In genomic region chr3:39051649-39052557, GRCh38 we compare ENCODE assay signal across 8 cellular contexts. TPM values are rescaled to one million over a fixed set of nuclear protein-coding genes. Genes with fewer than 3 reads are reported as not detected.
A peak's percentile ranks its signal among the peaks of the same experiment; 100 is the strongest.
DNase-seq lines count a peak whose midpoint lies in the region; ATAC-seq and TF ChIP-seq lines count a peak whose summit lies in the region.

Gene SCN11A (minus strand): TSS chr3:39051944. CDS start chr3:38950362, 101,582 bp downstream.
Gene WDR48 (plus strand): TSS chr3:39052016. CDS start chr3:39052026, 10 bp downstream.

- H4K20me1 ChIP-seq in SK-N-SH (ENCODE audit: insufficient read depth): no peaks in the 10 kb centered on the region; the same call in none of the 2 replicates

- peaks cover 9% of the 10 kb centered on the region for H3F3A ChIP-seq in SK-N-SH (replicated peaks; ENCODE audit: insufficient read depth)

- H3K27ac ChIP-seq in SK-N-SH (ENCODE audit: low read depth in 2 of 2, low read length in 1 of 2) (peak within 1 kb of the TSS; percentile 71 to 88), testis (peak within 1 kb of the TSS; percentile 91 to 98)

- peaks cover 65% of the 10 kb centered on the region for H3K4me1 Mint-ChIP-seq in activated naive CD8-positive, alpha-beta T cell (ENCODE audit: low read depth)
- peaks cover 8% of the 10 kb centered on the region for H3K4me1 Mint-ChIP-seq in glutamatergic neuron (ENCODE audit: low read depth, unreplicated experiment)

- peak within 1 kb of the TSS; percentile 86 for H3K9ac ChIP-seq in SK-N-SH

- peak; percentile 97 for ATAC-seq in HG02610 (IDR thresholded peaks at IDR 0.05; ENCODE audit: unreplicated experiment)
- peak; percentile 97 for ATAC-seq in omental fat pad (ENCODE audit: low FRiP score)

- no peaks in the 10 kb centered on the region for H3K36me3 Mint-ChIP-seq in activated naive CD8-positive, alpha-beta T cell
- H3K36me3 Mint-ChIP-seq in glutamatergic neuron (ENCODE audit: unreplicated experiment): no peaks in the 10 kb centered on the region

- POLR2A ChIA-PET in GM10248 (lab: Yijun Ruan, JAX): interaction anchor here (0.5 kb wide), 1 partner anchor 298 kb away, joined by 3 read pairs; no protein-coding TSS in a partner anchor
- POLR2A ChIA-PET in SK-N-SH (lab: Yijun Ruan, JAX): no interaction called here

- DNase-seq in GM10248 (ENCODE audit: extremely low spot score) (peak; percentile 92), NCI-H1092 (lab: John Stamatoyannopoulos, UW) (peak; percentile 82), SK-N-SH (peak; percentile 92), glutamatergic neuron (peak; percentile 91), omental fat pad (ENCODE audit: low spot score) (peak; percentile 93), testis (peak; percentile 98)

- H3K4me2 ChIP-seq in SK-N-SH: peak within 1 kb of the TSS; percentile 85

- peaks cover 0 to 3% of the 10 kb centered on the region in 2 experiments; a peak in 2 of 4 replicates for H3K4me1 ChIP-seq in SK-N-SH (ENCODE audit: control insufficient read depth in 1 of 2, insufficient read depth in 2 of 2, low read depth in 1 of 2, low read length in 1 of 2)
- peaks cover 12% of the 10 kb centered on the region for H3K4me1 ChIP-seq in testis

- peak within 1 kb of the TSS; percentile 98 for H2AFZ ChIP-seq in SK-N-SH (ENCODE audit: low read depth)

- H3K9me2 ChIP-seq in SK-N-SH: no peaks in the 10 kb centered on the region

- no peak for TF ChIP-seq CTCF in GM10248 (IDR thresholded peaks at IDR 0.05; ENCODE audit: control extremely low read depth, extremely low read depth, low read depth, missing control alignments)
- TF ChIP-seq CTCF in SK-N-SH (IDR thresholded peaks at IDR 0.05): no peak
- TF ChIP-seq CTCF in glutamatergic neuron (IDR thresholded peaks at IDR 0.05; ENCODE audit: partially characterized antibody, unreplicated experiment): no peak
- no peak for TF ChIP-seq CTCF in omental fat pad (IDR thresholded peaks at IDR 0.05)
- no peak for TF ChIP-seq CTCF in testis (IDR thresholded peaks at IDR 0.05)

- no peak for TF ChIP-seq RAD21 in SK-N-SH (IDR thresholded peaks at IDR 0.05; ENCODE audit: low read length)

- no peaks in the 10 kb centered on the region for H3K27me3 Mint-ChIP-seq in activated naive CD8-positive, alpha-beta T cell
- peaks cover 3% of the 10 kb centered on the region for H3K27me3 Mint-ChIP-seq in glutamatergic neuron (ENCODE audit: unreplicated experiment)

- 18% methylated on average over 20 of the region's 68 CpGs for WGBS in SK-N-SH (ENCODE audit: low lambda C conversion rate)
- WGBS in testis, 2 donors: 0% methylated on average over 23 to 68 of the region's 68 CpGs

- CTCF ChIA-PET in GM10248 (lab: Yijun Ruan, JAX) (interaction anchor here (1.1 to 1.4 kb wide), 3 partner anchors 13 to 556 kb away, joined by 3 to 4 read pairs (median 4); partner anchors contain the start of gene EXOG), SK-N-SH (lab: Yijun Ruan, JAX) (interaction anchor here (1.1 kb wide), 1 partner anchor 13 kb away, joined by 4 read pairs; no protein-coding TSS in a partner anchor)

- H3K27me3 ChIP-seq in SK-N-SH (ENCODE audit: insufficient read depth) (no peaks in the 10 kb centered on the region), testis (no peaks in the 10 kb centered on the region)

- TF ChIP-seq EP300 in SK-N-SH (IDR thresholded peaks at IDR 0.05; ENCODE audit: borderline replicate concordance in 1 of 2, low read depth in 1 of 2, low read length in 1 of 2): no peak

- H3K4me3 Mint-ChIP-seq in activated naive CD8-positive, alpha-beta T cell: peak within 1 kb of the TSS; percentile 97
- H3K4me3 Mint-ChIP-seq in glutamatergic neuron (ENCODE audit: unreplicated experiment): peak within 1 kb of the TSS; percentile 98

- H3K4me3 ChIP-seq in SK-N-SH (ENCODE audit: low read depth in 2 of 2, low read length in 1 of 2) (peak within 1 kb of the TSS; percentile 77 to 91), testis (peak within 1 kb of the TSS; percentile 91 to 99)

- intact Hi-C loops in testis (cut with DNase I; ENCODE audit: low total_unique reads): no loop called here

- H3K36me3 ChIP-seq in SK-N-SH (replicated peaks in 1 of 2; ENCODE audit: control insufficient read depth in 1 of 2, insufficient read depth in 2 of 2, low read length in 1 of 2): no peaks in the 10 kb centered on the region
- no peaks in the 10 kb centered on the region for H3K36me3 ChIP-seq in testis (ENCODE audit: low read depth, missing control alignments)

- peaks cover 46% of the 10 kb centered on the region for H3K79me2 ChIP-seq in SK-N-SH (ENCODE audit: insufficient read depth)

- no peaks in the 10 kb centered on the region for H3K9me3 Mint-ChIP-seq in activated naive CD8-positive, alpha-beta T cell (ENCODE audit: low read depth)
- H3K9me3 Mint-ChIP-seq in glutamatergic neuron (ENCODE audit: unreplicated experiment): peaks cover 5% of the 10 kb centered on the region

- no peaks in the 10 kb centered on the region for H3K9me3 ChIP-seq in SK-N-SH
- no peaks in the 10 kb centered on the region for H3K9me3 ChIP-seq in testis

- TF ChIP-seq POLR2A in testis (IDR thresholded peaks at IDR 0.05): peak; percentile 64

- H3K27ac Mint-ChIP-seq in activated naive CD8-positive, alpha-beta T cell: peak within 1 kb of the TSS; percentile 96
- H3K27ac Mint-ChIP-seq in glutamatergic neuron (ENCODE audit: unreplicated experiment): peak within 1 kb of the TSS; percentile 97

TF ChIP-seq in SK-N-SH, 30 proteins besides CTCF, POLR2A, EP300 and RAD21:
- no peak for TF ChIP-seq MEF2A (IDR thresholded peaks at IDR 0.05; ENCODE audit: borderline replicate concordance, low read depth)
- TF ChIP-seq FOXJ3 (CRISPR knock-in tag; IDR thresholded peaks at IDR 0.05): peak; percentile 95
- TF ChIP-seq PBX3 (IDR thresholded peaks at IDR 0.05): 0 out of 2 replicates have a peak, but pooled peaks have one; percentile 11
- peak; percentile 24 for TF ChIP-seq CHD2 (IDR thresholded peaks at IDR 0.05; ENCODE audit: low read length, partially characterized antibody)
- TF ChIP-seq FOXM1 (IDR thresholded peaks at IDR 0.05; ENCODE audit: low read depth): no peak
- peak; percentile 98 for TF ChIP-seq POLR2AphosphoS5 (IDR thresholded peaks at IDR 0.05; ENCODE audit: low read depth, low read length)
- peak; percentile 84 for TF ChIP-seq MXI1 (IDR thresholded peaks at IDR 0.05; ENCODE audit: low read depth, low read length)
- TF ChIP-seq YY1 (IDR thresholded peaks at IDR 0.05; ENCODE audit: low read depth): peak; percentile 96
- no peak for TF ChIP-seq NFIC (IDR thresholded peaks at IDR 0.05; ENCODE audit: borderline replicate concordance)
- TF ChIP-seq GABPA (IDR thresholded peaks at IDR 0.05; ENCODE audit: low read depth): peak; percentile 92
- no peak for TF ChIP-seq ZBTB33 (IDR thresholded peaks at IDR 0.05; ENCODE audit: borderline replicate concordance, low read depth)
- no peak for TF ChIP-seq RXRA (IDR thresholded peaks at IDR 0.05; ENCODE audit: borderline replicate concordance, low read depth)
- peak; percentile 58; the same call in 1 of the 2 replicates for TF ChIP-seq SIN3A (IDR thresholded peaks at IDR 0.05; ENCODE audit: borderline replicate concordance, low read depth, low read length)
- TF ChIP-seq, protein P1, sequence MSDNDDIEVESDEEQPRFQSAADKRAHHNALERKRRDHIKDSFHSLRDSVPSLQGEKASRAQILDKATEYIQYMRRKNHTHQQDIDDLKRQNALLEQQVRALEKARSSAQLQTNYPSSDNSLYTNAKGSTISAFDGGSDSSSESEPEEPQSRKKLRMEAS (IDR thresholded peaks at IDR 0.05; ENCODE audit: low read depth): no peak
- TF ChIP-seq EZH2phosphoT487 (IDR thresholded peaks at IDR 0.05; ENCODE audit: borderline replicate concordance, low read depth): no peak
- TF ChIP-seq ELF1 (IDR thresholded peaks at IDR 0.05): peak; percentile 39; the same call in 1 of the 2 replicates
- peak; percentile 93 for TF ChIP-seq TAF1 (IDR thresholded peaks at IDR 0.05; ENCODE audit: borderline replicate concordance, low read depth, low read length)

RNA-seq across cellular contexts. Expression of gene SCN11A, which starts in this region (rescaled TPM):
- polyA plus RNA-seq in SK-N-SH (2012; rRNA removed): 0.02 TPM in 2 replicates
- 0.01 TPM in 2 replicates for polyA plus RNA-seq in SK-N-SH (2012; cell fraction: cytosol; rRNA removed)
- 0.08 and 0.10 TPM in 2 replicates for polyA plus RNA-seq in SK-N-SH (2012; cell fraction: nucleus; rRNA removed)
- total RNA-seq in glutamatergic neuron (ENCODE audit: unreplicated experiment): 0.78 TPM
- total RNA-seq in omental fat pad: under 1 TPM; 0.31 to 0.63 (median 0.46) TPM
- 1 to 10 TPM; 3.0 to 3.5 TPM for total RNA-seq in testis
- polyA plus RNA-seq in testis (ENCODE audit: insufficient read depth, low read depth, low replicate concordance): 1.8 TPM

RNA-seq across cellular contexts. Expression of gene WDR48, which starts in this region (rescaled TPM):
- 12.1 and 18.0 TPM in 2 replicates for polyA plus RNA-seq in SK-N-SH (2012; rRNA removed)
- 16.8 and 17.8 TPM in 2 replicates for polyA plus RNA-seq in SK-N-SH (2012; cell fraction: cytosol; rRNA removed)
- polyA plus RNA-seq in SK-N-SH (2012; cell fraction: nucleus; rRNA removed): 11.0 and 25.9 TPM in 2 replicates
- 64.3 TPM for total RNA-seq in glutamatergic neuron (ENCODE audit: unreplicated experiment)
- total RNA-seq in omental fat pad: 10 to 100 TPM; 16.7 to 37.2 (median 22.7) TPM
- total RNA-seq in testis: 10 to 100 TPM; 67.8 to 74.1 TPM
- 130 TPM for polyA plus RNA-seq in testis (ENCODE audit: insufficient read depth, low read depth, low replicate concordance)

Comparison
In these comparisons a context has a peak if more than half of its experiments do, and no peak if none do; other contexts are left out.
1. Peak in every context shown above with its lines: DNase-seq, ATAC-seq, H3K4me3 ChIP-seq and H3K27ac ChIP-seq.